Comparison of ENCODE assay signal across 8 cellular contexts in the genomic region with DNA sequence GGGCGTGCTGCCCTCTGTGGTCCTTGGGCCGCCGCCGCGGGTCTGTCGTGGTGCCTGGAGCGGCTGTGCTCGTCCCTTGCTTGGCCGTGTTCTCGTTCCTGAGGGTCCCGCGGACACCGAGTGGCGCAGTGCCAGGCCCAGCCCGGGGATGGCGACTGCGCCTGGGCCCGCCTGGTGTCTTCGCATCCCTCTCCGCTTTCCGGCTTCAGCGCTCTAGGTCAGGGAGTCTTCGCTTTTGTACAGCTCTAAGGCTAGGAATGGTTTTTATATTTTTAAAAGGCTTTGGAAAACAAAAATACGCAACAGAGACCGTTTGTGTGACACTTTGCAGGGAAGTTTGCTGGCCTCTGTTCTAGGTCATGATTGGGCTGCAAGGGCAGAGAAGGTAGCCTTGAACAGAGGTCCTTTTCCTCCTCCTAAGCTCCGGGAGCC. TPM values are rescaled to one million over a fixed set of nuclear protein-coding genes. Genes with fewer than 3 reads are reported as not detected.
DNase-seq lines count a peak whose midpoint lies in the region; ATAC-seq, FAIRE-seq and TF ChIP-seq lines count a peak whose summit lies in the region.

No MANE protein-coding gene starts in this region.

- TF ChIP-seq POLR2A in GM12892 (IDR thresholded peaks at IDR 0.05; ENCODE audit: low read depth, low read length) (no peak), erythroblast (IDR thresholded peaks at IDR 0.05; ENCODE audit: low read length) (no peak)

- H3K9me3 Mint-ChIP-seq in stimulated activated naive CD8-positive, alpha-beta T cell treated with anti-CD3 and anti-CD28 coated beads, Interleukin-15, amount 100 ng/mL, for 72 hours = no peaks in the 10 kb centered on the region

- H3K4me1 Mint-ChIP-seq in stimulated activated naive CD8-positive, alpha-beta T cell treated with anti-CD3 and anti-CD28 coated beads, Interleukin-15, amount 100 ng/mL, for 72 hours = peaks cover 73% of the 10 kb centered on the region

- in situ Hi-C loops in ACHN (cut with HindIII; ENCODE audit: low pct_ligation_motif_present, low pct_unique_long_range_greater_than_20kb, low sequenced_read_pairs) = no loop called here

- peak overlapping the region; percentile 78 to 91 for H3K4me3 ChIP-seq in cardiac fibroblast (replicated peaks in 1 of 2; ENCODE audit: low read depth in 2 of 2, low read length in 2 of 2)

- peak overlapping the region; percentile 96 to 97 for H3K27ac Mint-ChIP-seq in stimulated activated naive CD8-positive, alpha-beta T cell treated with anti-CD3 and anti-CD28 coated beads, Interleukin-15, amount 100 ng/mL, for 72 hours

- ATAC-seq in HG02884 (IDR thresholded peaks at IDR 0.05; ENCODE audit: unreplicated experiment) = peak; percentile 24
- peak; percentile 43 for ATAC-seq in stimulated activated naive CD8-positive, alpha-beta T cell treated with anti-CD3 and anti-CD28 coated beads, Interleukin-15, amount 100 ng/mL, for 72 hours

- peak; percentile 34 for DNase-seq in ACHN
- DNase-seq in GM12892 (ENCODE audit: insufficient read length) = peak; percentile 37
- peak; percentile 77 for DNase-seq in NCI-H69 (lab: John Stamatoyannopoulos, UW)
- peak; percentile 30 to 34 for DNase-seq in cardiac fibroblast (ENCODE audit: low read depth in 2 of 2)
- DNase-seq in left kidney (ENCODE audit: low read depth, low spot score) = peak; percentile 78
- DNase-seq in stimulated activated naive CD8-positive, alpha-beta T cell treated with anti-CD3 and anti-CD28 coated beads, Interleukin-15, amount 100 ng/mL, for 72 hours = peak in 1 of 2 donors; percentile 41
- no peak for DNase-seq in erythroblast (lab: John Stamatoyannopoulos, UW)

- FAIRE-seq in GM12892 (lab: Jason Lieb, UNC) = peak; percentile 86

- peak overlapping the region; percentile 93 to 95 for H3K4me3 Mint-ChIP-seq in stimulated activated naive CD8-positive, alpha-beta T cell treated with anti-CD3 and anti-CD28 coated beads, Interleukin-15, amount 100 ng/mL, for 72 hours

- no peak for TF ChIP-seq CTCF in cardiac fibroblast (IDR thresholded peaks at IDR 0.05; ENCODE audit: low read depth, low read length)

- H3K27me3 Mint-ChIP-seq in stimulated activated naive CD8-positive, alpha-beta T cell treated with anti-CD3 and anti-CD28 coated beads, Interleukin-15, amount 100 ng/mL, for 72 hours = no peaks in the 10 kb centered on the region

RNA-seq across cellular contexts. Expression of a gene that starts 0.7 kb away (rescaled TPM):
- 264 TPM for polyA plus RNA-seq in GM12892 (2012; ENCODE audit: missing spikeins)

Comparison
In these comparisons a context has a peak if more than half of its experiments do, and no peak if none do; other contexts are left out.
1. DNase-seq: peak in ACHN (single experiment), GM12892 (single experiment), NCI-H69 (single experiment), cardiac fibroblast (2 of 2) and left kidney (single experiment); none in erythroblast (0 of 2).